In genomic region chr5:174134545-174134944, GRCh38 we compare ENCODE assay signal across 20 cellular contexts.
"Had no signal": no experiment of that assay in that cellular context is flagged by ENCODE, and none has a peak within 500 bp of the region (broad histone marks: within the 10 kb centered on the region; RNA-seq: fewer than 3 reads in every experiment).

No MANE protein-coding gene starts in this region.

- H3K4me2 ChIP-seq: SK-N-SH had no signal

- DNase-seq: Kasumi-1, KG1, MM.1S, NCI-H1092 treated with DMSO at 0.1 percent for 48 hours, NCI-H1436, NCI-H187, NCI-H2029, NCI-H2081 treated with DMSO at 0.1 percent for 48 hours, NCI-H2171, NCI-H226, NCI-H446, NCI-H510A, NCI-H524 treated with DMSO at 0.1 percent for 48 hours, NCI-H69, NCI-H774, SHP77, SK-N-SH, T-helper 1 cell had no signal

- H3K9me3 ChIP-seq: SK-N-SH had no signal

- FAIRE-seq: RCC 7860 had no signal

- H3K27ac ChIP-seq: RWPE1 had no signal

- H3K9ac ChIP-seq: SK-N-SH had no signal
